In the genomic region with DNA sequence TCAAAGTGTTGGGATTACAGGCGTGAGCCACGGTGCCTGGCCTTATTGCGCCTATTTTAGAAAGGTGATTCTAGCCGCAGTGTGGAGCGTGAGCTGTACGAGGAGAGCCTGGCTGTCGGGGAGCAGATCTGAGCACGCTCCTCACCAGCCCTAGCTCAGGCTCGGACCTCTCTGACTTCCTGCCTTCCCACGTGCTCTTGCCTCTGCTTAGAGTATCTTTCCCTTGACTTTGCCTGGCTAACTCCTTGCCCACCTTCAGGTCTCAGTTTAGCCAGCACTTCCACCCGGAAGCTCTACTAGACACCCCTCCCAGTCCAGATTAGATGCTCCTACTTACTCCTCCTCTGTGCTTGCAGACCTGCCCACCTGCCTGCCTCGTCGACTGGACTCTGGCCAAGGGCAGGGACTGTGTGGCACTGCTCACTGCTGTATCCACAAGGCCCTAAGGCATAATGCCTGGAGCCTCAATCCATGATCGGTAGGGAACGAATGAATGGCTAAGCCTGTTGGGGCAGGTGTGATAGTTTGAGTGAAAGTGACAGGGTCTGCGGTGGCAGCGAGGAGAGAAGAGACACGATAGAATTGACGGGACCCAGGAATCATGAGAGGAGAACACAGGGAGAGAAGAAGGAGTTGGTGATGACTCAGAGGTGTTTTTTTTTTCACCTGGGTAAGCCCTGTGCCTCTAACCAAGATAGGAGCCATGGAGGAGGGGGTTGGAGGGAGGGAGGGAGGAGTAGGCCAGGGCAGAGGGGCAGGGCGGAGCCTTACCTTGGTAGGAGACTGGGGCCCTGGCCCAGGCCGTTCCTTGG, we compare ENCODE assay signal across 1 cellular context.
TF ChIP-seq lines count a peak whose summit lies in the region.

No MANE protein-coding gene starts in this region.

TF ChIP-seq in K562, 482 proteins besides CTCF, POLR2A, EP300 and RAD21 (continued from another document and continues in another):
- peak; percentile 88 for TF ChIP-seq JUND (IDR thresholded peaks at IDR 0.05; ENCODE audit: borderline replicate concordance, low read depth, low read length)
- peak; percentile 75; the same call in 1 of the 3 replicates for TF ChIP-seq JUND (tag; IDR thresholded peaks at IDR 0.05; ENCODE audit: borderline replicate concordance, low read depth, low read length)
- TF ChIP-seq ZC3H4 (CRISPR knock-in tag; IDR thresholded peaks at IDR 0.05; ENCODE audit: borderline replicate concordance) = no peak
- TF ChIP-seq PHF8 (IDR thresholded peaks at IDR 0.05; ENCODE audit: borderline replicate concordance, low read length) = no peak; the same call in 1 of the 2 replicates
- TF ChIP-seq MCM2 (IDR thresholded peaks at IDR 0.05; ENCODE audit: low read depth) = no peak
- peak; percentile 41 for TF ChIP-seq PRDM10 (IDR thresholded peaks at IDR 0.05; ENCODE audit: partially characterized antibody)
- no peak for TF ChIP-seq MBD2 (IDR thresholded peaks at IDR 0.05; ENCODE audit: borderline replicate concordance, low read depth)
- TF ChIP-seq TRIM24 (IDR thresholded peaks at IDR 0.05) = 0 out of 4 replicates have a peak, but pooled peaks of 1 of the 2 experiments have one; percentile 18
- no peak for TF ChIP-seq ERF (CRISPR knock-in tag; IDR thresholded peaks at IDR 0.05)
- peak; percentile 31; the same call in 1 of the 2 replicates for TF ChIP-seq SMAD4 (CRISPR knock-in tag; conservative IDR thresholded peaks at IDR 0.05)
- TF ChIP-seq POLR3G (IDR thresholded peaks at IDR 0.05; ENCODE audit: extremely low read depth, insufficient read length, insufficient replicate concordance) = no peak
- no peak for TF ChIP-seq CHAMP1 (IDR thresholded peaks at IDR 0.05)
- no peak for TF ChIP-seq KDM5B (IDR thresholded peaks at IDR 0.05; ENCODE audit: insufficient replicate concordance, low read depth, low read length)
- no peak for TF ChIP-seq NFATC3 (IDR thresholded peaks at IDR 0.05)
- no peak for TF ChIP-seq ZNF174 (CRISPR knock-in tag; IDR thresholded peaks at IDR 0.05)
- TF ChIP-seq ZNF197 (CRISPR knock-in tag; IDR thresholded peaks at IDR 0.05; ENCODE audit: low read depth) = no peak
- TF ChIP-seq REST (CRISPR knock-in tag; IDR thresholded peaks at IDR 0.05; ENCODE audit: low read depth) = no peak
- TF ChIP-seq ATF1 (CRISPR knock-in tag; IDR thresholded peaks at IDR 0.05) = no peak
- 0 out of 2 replicates have a peak, but pooled peaks have one; percentile 15 for TF ChIP-seq ATF1 (tag; IDR thresholded peaks at IDR 0.05)
- no peak for TF ChIP-seq HNRNPUL1 (IDR thresholded peaks at IDR 0.05; ENCODE audit: low read length)
- TF ChIP-seq CREM (IDR thresholded peaks at IDR 0.05; ENCODE audit: low read depth) = 0 out of 2 replicates have a peak, but pooled peaks have one; percentile 3
- TF ChIP-seq ZNF274 (IDR thresholded peaks at IDR 0.05; ENCODE audit: borderline replicate concordance, low read depth, low read length) = no peak
- TF ChIP-seq ZNF695 (CRISPR knock-in tag; IDR thresholded peaks at IDR 0.05) = no peak
- TF ChIP-seq, protein P1, sequence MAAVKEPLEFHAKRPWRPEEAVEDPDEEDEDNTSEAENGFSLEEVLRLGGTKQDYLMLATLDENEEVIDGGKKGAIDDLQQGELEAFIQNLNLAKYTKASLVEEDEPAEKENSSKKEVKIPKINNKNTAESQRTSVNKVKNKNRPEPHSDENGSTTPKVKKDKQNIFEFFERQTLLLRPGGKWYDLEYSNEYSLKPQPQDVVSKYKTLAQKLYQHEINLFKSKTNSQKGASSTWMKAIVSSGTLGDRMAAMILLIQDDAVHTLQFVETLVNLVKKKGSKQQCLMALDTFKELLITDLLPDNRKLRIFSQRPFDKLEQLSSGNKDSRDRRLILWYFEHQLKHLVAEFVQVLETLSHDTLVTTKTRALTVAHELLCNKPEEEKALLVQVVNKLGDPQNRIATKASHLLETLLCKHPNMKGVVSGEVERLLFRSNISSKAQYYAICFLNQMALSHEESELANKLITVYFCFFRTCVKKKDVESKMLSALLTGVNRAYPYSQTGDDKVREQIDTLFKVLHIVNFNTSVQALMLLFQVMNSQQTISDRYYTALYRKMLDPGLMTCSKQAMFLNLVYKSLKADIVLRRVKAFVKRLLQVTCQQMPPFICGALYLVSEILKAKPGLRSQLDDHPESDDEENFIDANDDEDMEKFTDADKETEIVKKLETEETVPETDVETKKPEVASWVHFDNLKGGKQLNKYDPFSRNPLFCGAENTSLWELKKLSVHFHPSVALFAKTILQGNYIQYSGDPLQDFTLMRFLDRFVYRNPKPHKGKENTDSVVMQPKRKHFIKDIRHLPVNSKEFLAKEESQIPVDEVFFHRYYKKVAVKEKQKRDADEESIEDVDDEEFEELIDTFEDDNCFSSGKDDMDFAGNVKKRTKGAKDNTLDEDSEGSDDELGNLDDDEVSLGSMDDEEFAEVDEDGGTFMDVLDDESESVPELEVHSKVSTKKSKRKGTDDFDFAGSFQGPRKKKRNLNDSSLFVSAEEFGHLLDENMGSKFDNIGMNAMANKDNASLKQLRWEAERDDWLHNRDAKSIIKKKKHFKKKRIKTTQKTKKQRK (IDR thresholded peaks at IDR 0.05; ENCODE audit: borderline replicate concordance, low read depth, low read length) = no peak
- no peak for TF ChIP-seq CEBPB (tag; IDR thresholded peaks at IDR 0.05)
- no peak for TF ChIP-seq IRF2 (CRISPR knock-in tag; IDR thresholded peaks at IDR 0.05)
- TF ChIP-seq HMG20A (CRISPR knock-in tag; conservative IDR thresholded peaks at IDR 0.05) = no peak
- no peak for TF ChIP-seq ZNF143 (CRISPR knock-in tag; IDR thresholded peaks at IDR 0.05)
- peak; percentile 63; the same call in 1 of the 2 replicates for TF ChIP-seq ZNF395 (CRISPR knock-in tag; IDR thresholded peaks at IDR 0.05)
- no peak for TF ChIP-seq CREBBP (IDR thresholded peaks at IDR 0.05; ENCODE audit: low read depth, low read length)
- no peak for TF ChIP-seq ZNF77 (CRISPR knock-in tag; IDR thresholded peaks at IDR 0.05)
- TF ChIP-seq, protein P2, sequence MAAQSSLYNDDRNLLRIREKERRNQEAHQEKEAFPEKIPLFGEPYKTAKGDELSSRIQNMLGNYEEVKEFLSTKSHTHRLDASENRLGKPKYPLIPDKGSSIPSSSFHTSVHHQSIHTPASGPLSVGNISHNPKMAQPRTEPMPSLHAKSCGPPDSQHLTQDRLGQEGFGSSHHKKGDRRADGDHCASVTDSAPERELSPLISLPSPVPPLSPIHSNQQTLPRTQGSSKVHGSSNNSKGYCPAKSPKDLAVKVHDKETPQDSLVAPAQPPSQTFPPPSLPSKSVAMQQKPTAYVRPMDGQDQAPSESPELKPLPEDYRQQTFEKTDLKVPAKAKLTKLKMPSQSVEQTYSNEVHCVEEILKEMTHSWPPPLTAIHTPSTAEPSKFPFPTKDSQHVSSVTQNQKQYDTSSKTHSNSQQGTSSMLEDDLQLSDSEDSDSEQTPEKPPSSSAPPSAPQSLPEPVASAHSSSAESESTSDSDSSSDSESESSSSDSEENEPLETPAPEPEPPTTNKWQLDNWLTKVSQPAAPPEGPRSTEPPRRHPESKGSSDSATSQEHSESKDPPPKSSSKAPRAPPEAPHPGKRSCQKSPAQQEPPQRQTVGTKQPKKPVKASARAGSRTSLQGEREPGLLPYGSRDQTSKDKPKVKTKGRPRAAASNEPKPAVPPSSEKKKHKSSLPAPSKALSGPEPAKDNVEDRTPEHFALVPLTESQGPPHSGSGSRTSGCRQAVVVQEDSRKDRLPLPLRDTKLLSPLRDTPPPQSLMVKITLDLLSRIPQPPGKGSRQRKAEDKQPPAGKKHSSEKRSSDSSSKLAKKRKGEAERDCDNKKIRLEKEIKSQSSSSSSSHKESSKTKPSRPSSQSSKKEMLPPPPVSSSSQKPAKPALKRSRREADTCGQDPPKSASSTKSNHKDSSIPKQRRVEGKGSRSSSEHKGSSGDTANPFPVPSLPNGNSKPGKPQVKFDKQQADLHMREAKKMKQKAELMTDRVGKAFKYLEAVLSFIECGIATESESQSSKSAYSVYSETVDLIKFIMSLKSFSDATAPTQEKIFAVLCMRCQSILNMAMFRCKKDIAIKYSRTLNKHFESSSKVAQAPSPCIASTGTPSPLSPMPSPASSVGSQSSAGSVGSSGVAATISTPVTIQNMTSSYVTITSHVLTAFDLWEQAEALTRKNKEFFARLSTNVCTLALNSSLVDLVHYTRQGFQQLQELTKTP (IDR thresholded peaks at IDR 0.05; ENCODE audit: low read depth in 1 of 2, partially characterized antibody in 2 of 2) = peak in 1 of 2 experiments; percentile 37
- TF ChIP-seq ZNF445 (CRISPR knock-in tag; IDR thresholded peaks at IDR 0.05; ENCODE audit: low read depth) = no peak
- TF ChIP-seq ZNF124 (CRISPR knock-in tag; IDR thresholded peaks at IDR 0.05) = no peak
- TF ChIP-seq ZNF12 (CRISPR knock-in tag; IDR thresholded peaks at IDR 0.05) = no peak
